In the genomic region with DNA sequence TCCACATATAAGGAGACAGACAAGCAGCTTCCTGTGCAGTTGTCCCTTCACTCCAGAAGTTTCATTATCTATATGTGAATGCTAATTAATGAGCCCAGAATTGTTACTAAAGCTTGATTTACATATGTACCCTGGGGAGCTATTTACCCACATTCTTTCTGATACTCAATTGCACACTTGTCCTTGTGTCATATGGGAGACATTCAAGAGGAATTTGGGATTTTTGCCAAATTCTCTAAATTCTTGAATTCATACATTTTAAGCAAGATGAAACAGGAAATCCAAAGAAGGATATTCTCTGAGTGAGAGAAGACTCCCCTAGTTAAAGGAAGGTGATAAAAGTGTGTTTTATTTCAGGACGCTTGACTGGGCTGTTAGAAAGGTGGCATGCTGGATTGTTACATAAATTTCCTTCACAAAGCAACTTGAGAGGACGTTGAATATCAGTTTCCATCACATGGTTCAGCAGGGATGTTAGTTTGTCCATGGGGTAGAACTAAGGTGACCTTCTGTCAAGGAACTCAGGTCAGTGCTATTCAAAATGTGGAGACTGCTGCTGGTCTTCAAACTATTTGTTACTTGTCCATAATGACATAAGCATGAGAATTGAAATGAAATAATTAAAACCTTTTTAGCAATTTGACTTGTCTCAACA, we compare ENCODE assay signal across 15 cellular contexts.
DNase-seq lines count a peak whose midpoint lies in the region; ATAC-seq and TF ChIP-seq lines count a peak whose summit lies in the region.
"Had no signal": no experiment of that assay in that cellular context is flagged by ENCODE, and none has a peak within 500 bp of the region (broad histone marks: within the 10 kb centered on the region; RNA-seq: fewer than 3 reads in every experiment).

No MANE protein-coding gene starts in this region.

- H3K36me3 ChIP-seq in GM23338 (ENCODE audit: insufficient read depth) = no peaks in the 10 kb centered on the region
- H3K36me3 ChIP-seq: tibial artery had no signal

- H3K4me1 ChIP-seq in GM23338 (ENCODE audit: insufficient read depth) (no peaks in the 10 kb centered on the region), foreskin keratinocyte (peaks cover 33% of the 10 kb centered on the region)
- H3K4me1 ChIP-seq: tibial artery had no signal

- no peak overlapping the region for H3K4me2 ChIP-seq in GM23338

- H3K9me2 ChIP-seq in GM23338 (ENCODE audit: insufficient read depth) = peaks cover 7% of the 10 kb centered on the region; the same call in 1 of the 2 replicates

- no peaks in the 10 kb centered on the region for H3F3A ChIP-seq in GM23338 (replicated peaks; ENCODE audit: low read depth)

- no peaks in the 10 kb centered on the region for H4K20me1 ChIP-seq in GM23338 (replicated peaks; ENCODE audit: insufficient read depth)

- no peak for ATAC-seq in GM23338
- ATAC-seq in foreskin keratinocyte = no peak
- no peak for ATAC-seq in omental fat pad (ENCODE audit: low FRiP score)
- ATAC-seq: K562 had no signal

- H3K4me1 Mint-ChIP-seq in GM23338 = peaks cover 23% of the 10 kb centered on the region

- H3K27me3 ChIP-seq in GM23338 (ENCODE audit: insufficient read depth) = no peaks in the 10 kb centered on the region
- H3K27me3 ChIP-seq in foreskin keratinocyte = no peaks in the 10 kb centered on the region
- H3K27me3 ChIP-seq: tibial artery had no signal

- H3K27ac Mint-ChIP-seq in GM23338 = 0 out of 2 replicates have a peak overlapping the region, but pooled peaks have one; percentile 23
- H3K27ac Mint-ChIP-seq: activated CD4-positive, alpha-beta memory T cell treated with anti-CD3 and anti-CD28 coated beads, Interleukin-2, amount 10 ng/mL, durations not matched to agents 7 days and 5 days; dendritic cell treated with granulocyte-macrophage colony-stimulating factor and Interleukin-4, amounts not matched to agents 40 ng/mL and 50 ng/mL, for 4 days had no signal

- H3K79me2 ChIP-seq in GM23338 (replicated peaks; ENCODE audit: insufficient read depth) = no peaks in the 10 kb centered on the region

- TF ChIP-seq CTCF in GM23338 (conservative IDR thresholded peaks at IDR 0.05; ENCODE audit: low read depth in 2 of 2) = no peak
- TF ChIP-seq CTCF in foreskin keratinocyte (conservative IDR thresholded peaks at IDR 0.05) = no peak
- no peak for TF ChIP-seq CTCF in omental fat pad (IDR thresholded peaks at IDR 0.05)

- H3K27ac ChIP-seq in GM23338 (ENCODE audit: low read depth) (no peak overlapping the region), foreskin keratinocyte (peak overlapping the region; percentile 2)
- H3K27ac ChIP-seq: tibial artery had no signal

- DNase-seq in A172 (ENCODE audit: low spot score) (peak; percentile 65), GM23338 (ENCODE audit: low spot score) (no peak), SK-MEL-5 (ENCODE audit: low read depth, low spot score) (peak; percentile 35), foreskin keratinocyte (peak; percentile 83 to 92), dermis blood vessel endothelial cell (no peak), 8988T (no peak), omental fat pad (ENCODE audit: low spot score) (no peak)
- DNase-seq in activated CD4-positive, CD25-positive, alpha-beta regulatory T cell treated with anti-CD3 and anti-CD28 coated beads, Interleukin-2, amount 50 U/mL, for 72 hours = no peak
- DNase-seq: activated CD4-positive, alpha-beta memory T cell treated with anti-CD3 and anti-CD28 coated beads, Interleukin-2, amount 10 ng/mL, durations not matched to agents 7 days and 5 days; aorta; Calu3; tibial artery had no signal

- no peaks in the 10 kb centered on the region; the same call in 2 of the 3 replicates for H3K9me3 Mint-ChIP-seq in GM23338
- H3K9me3 Mint-ChIP-seq: activated CD4-positive, alpha-beta memory T cell treated with anti-CD3 and anti-CD28 coated beads, Interleukin-2, amount 10 ng/mL, durations not matched to agents 7 days and 5 days; dendritic cell treated with granulocyte-macrophage colony-stimulating factor and Interleukin-4, amounts not matched to agents 40 ng/mL and 50 ng/mL, for 4 days had no signal

- H2AFZ ChIP-seq in GM23338 = no peak overlapping the region

- H3K4me3 Mint-ChIP-seq in GM23338 = no peak overlapping the region
- H3K4me3 Mint-ChIP-seq: activated CD4-positive, alpha-beta memory T cell treated with anti-CD3 and anti-CD28 coated beads, Interleukin-2, amount 10 ng/mL, durations not matched to agents 7 days and 5 days; dendritic cell treated with granulocyte-macrophage colony-stimulating factor and Interleukin-4, amounts not matched to agents 40 ng/mL and 50 ng/mL, for 4 days; neural crest cell had no signal

- in situ Hi-C loops in SK-MEL-5 (cut with HindIII; ENCODE audit: low pct_unique_long_range_greater_than_20kb, low sequenced_read_pairs) = no loop called here

- no peak overlapping the region for H3K4me3 ChIP-seq in GM23338
- H3K4me3 ChIP-seq: K562, tibial artery had no signal

- no peaks in the 10 kb centered on the region for H3K36me3 Mint-ChIP-seq in GM23338 (ENCODE audit: low read depth)

- no peaks in the 10 kb centered on the region for H3K27me3 Mint-ChIP-seq in GM23338 (ENCODE audit: insufficient read depth, low read depth, poor library complexity)

TF ChIP-seq in GM23338, 12 proteins besides CTCF, POLR2A, EP300 and RAD21 (continues in another document):
- TF ChIP-seq ETS1 (IDR thresholded peaks at IDR 0.05) (no peak), CREB1 (CRISPR knock-in tag; IDR thresholded peaks at IDR 0.05; ENCODE audit: low read depth) (no peak), ZNF114 (CRISPR knock-in tag; IDR thresholded peaks at IDR 0.05) (no peak), ZNF331 (CRISPR knock-in tag; IDR thresholded peaks at IDR 0.05; ENCODE audit: low read depth) (no peak), REST (IDR thresholded peaks at IDR 0.05; ENCODE audit: unreplicated experiment) (no peak)

Comparison
In these comparisons a context has a peak if more than half of its experiments do, and no peak if none do; other contexts are left out.
1. DNase-seq: peak in A172 (single experiment), SK-MEL-5 (single experiment) and foreskin keratinocyte (2 of 2); none in GM23338 (single experiment), dermis blood vessel endothelial cell (single experiment), 8988T (single experiment), omental fat pad (single experiment) and activated CD4-positive, CD25-positive, alpha-beta regulatory T cell treated with anti-CD3 and anti-CD28 coated beads, Interleukin-2, amount 50 U/mL, for 72 hours (single experiment).